ENCODE assay signal across 8 cellular contexts in genomic region chr4:138775890-138776289, GRCh38.
DNase-seq lines count a peak whose midpoint lies in the region; ATAC-seq and TF ChIP-seq lines count a peak whose summit lies in the region.

No MANE protein-coding gene starts in this region.

- H3K4me1 ChIP-seq in PC-9 (replicated peaks; ENCODE audit: insufficient read depth): 0 out of 2 replicates have a peak, but pooled peaks cover 7% of the 10 kb centered on the region
- H3K4me1 ChIP-seq in esophagus muscularis mucosa: no peaks in the 10 kb centered on the region

- CTCF ChIA-PET in PC-9 (lab: Charles Lee): no interaction called here

- H3K9me2 ChIP-seq in PC-9 (ENCODE audit: insufficient read depth) (no peaks in the 10 kb centered on the region), neural cell (ENCODE audit: insufficient read depth, low read length) (no peaks in the 10 kb centered on the region)

- ATAC-seq in GM19025 (IDR thresholded peaks at IDR 0.05; ENCODE audit: low read depth, unreplicated experiment) (peak; percentile 84), HG02981 (IDR thresholded peaks at IDR 0.05; ENCODE audit: unreplicated experiment) (peak; percentile 72)

- H3K27ac ChIP-seq in PC-9: no peak overlapping the region
- no peak overlapping the region for H3K27ac ChIP-seq in neural cell (ENCODE audit: low read length)
- no peak overlapping the region for H3K27ac ChIP-seq in esophagus muscularis mucosa (replicated peaks in 1 of 4)

- no peaks in the 10 kb centered on the region for H3F3A ChIP-seq in PC-9 (ENCODE audit: insufficient read depth, low read depth)
- no peaks in the 10 kb centered on the region for H3F3A ChIP-seq in neural cell (ENCODE audit: insufficient read depth, low read length, poor library complexity, severe bottlenecking)

- no TSS peak for BruUV-seq in PC-9 (replicated peaks; lab: Mats Ljungman, UMichigan)

- TF ChIP-seq EP300 in neural cell (conservative IDR thresholded peaks at IDR 0.05; ENCODE audit: poor library complexity, severe bottlenecking) (no peak), esophagus muscularis mucosa (IDR thresholded peaks at IDR 0.05) (no peak)

- intact Hi-C loops in PC-9 (cut with micrococcal nuclease; ENCODE audit: unreplicated experiment): no loop called here
- intact Hi-C loops in esophagus muscularis mucosa (cut with DNase I): no loop called here

- TF ChIP-seq POLR2A in esophagus muscularis mucosa (IDR thresholded peaks at IDR 0.05; ENCODE audit: low read depth): no peak

- DNase-seq in PC-9 (no peak), esophagus muscularis mucosa (ENCODE audit: extremely low spot score) (no peak), kidney glomerular epithelial cell (lab: John Stamatoyannopoulos, UW) (no peak)
- no peak for DNase-seq in NK-92 treated with Interleukin-12 subunit alpha and Interleukin-12 subunit beta, amount 100 ng/mL, for 24 hours (lab: John Stamatoyannopoulos, UW)
- no peak for DNase-seq in activated T-cell treated with anti-CD3 and anti-CD28 coated beads, Interleukin-2, amount 50 U/mL, for 1 hour

- no peaks in the 10 kb centered on the region for H4K20me1 ChIP-seq in PC-9 (ENCODE audit: insufficient read depth)
- H4K20me1 ChIP-seq in neural cell (ENCODE audit: insufficient read depth): no peaks in the 10 kb centered on the region

- no peak overlapping the region for H3K9ac ChIP-seq in neural cell (ENCODE audit: low read length)

- H3K79me2 ChIP-seq in PC-9 (ENCODE audit: low read depth) (no peaks in the 10 kb centered on the region), neural cell (replicated peaks; ENCODE audit: insufficient read depth, low read length) (no peaks in the 10 kb centered on the region)

- H3K9me3 ChIP-seq in PC-9 (ENCODE audit: insufficient read depth, low read depth) (no peaks in the 10 kb centered on the region), neural cell (ENCODE audit: low read length) (no peaks in the 10 kb centered on the region), esophagus muscularis mucosa (no peaks in the 10 kb centered on the region)

- TF ChIP-seq CTCF in PC-9 (conservative IDR thresholded peaks at IDR 0.05) (no peak), neural cell (IDR thresholded peaks at IDR 0.05; ENCODE audit: poor library complexity, severe bottlenecking) (no peak), esophagus muscularis mucosa (IDR thresholded peaks at IDR 0.05) (no peak)

- 44% methylated on average over 6 of the region's 6 CpGs for WGBS in esophagus muscularis mucosa

- H3K27me3 ChIP-seq in PC-9 (ENCODE audit: insufficient read depth, low read depth) (no peaks in the 10 kb centered on the region), neural cell (ENCODE audit: insufficient read depth, low read depth, low read length) (no peaks in the 10 kb centered on the region), esophagus muscularis mucosa (no peaks in the 10 kb centered on the region)

- H3K4me3 ChIP-seq in PC-9 (no peak overlapping the region), neural cell (ENCODE audit: low read length) (peak overlapping the region; percentile 32), esophagus muscularis mucosa (no peak overlapping the region)

- peak overlapping the region; percentile 72; the same call in 1 of the 2 replicates for H2AFZ ChIP-seq in PC-9
- no peak overlapping the region for H2AFZ ChIP-seq in neural cell (ENCODE audit: low read depth, low read length)

- H3K4me2 ChIP-seq in PC-9 (peak overlapping the region; percentile 51), neural cell (ENCODE audit: low read length) (no peak overlapping the region)

- TF ChIP-seq RAD21 in neural cell (conservative IDR thresholded peaks at IDR 0.05): no peak

- POLR2A ChIA-PET in PC-9 (lab: Charles Lee; ENCODE audit: unreplicated experiment): no interaction called here

- H3K36me3 ChIP-seq in PC-9 (ENCODE audit: low read depth) (no peaks in the 10 kb centered on the region), neural cell (ENCODE audit: insufficient read depth, low read length) (no peaks in the 10 kb centered on the region), esophagus muscularis mucosa (no peaks in the 10 kb centered on the region)

TF ChIP-seq in neural cell, 6 proteins besides CTCF, POLR2A, EP300 and RAD21:
- TF ChIP-seq MXI1 (conservative IDR thresholded peaks at IDR 0.05; ENCODE audit: poor library complexity, severe bottlenecking): no peak
- no peak for TF ChIP-seq EZH2 (IDR thresholded peaks at IDR 0.05; ENCODE audit: borderline replicate concordance, insufficient read depth, low read length, poor library complexity, severe bottlenecking)
- no peak for TF ChIP-seq TAF1 (IDR thresholded peaks at IDR 0.05; ENCODE audit: low read depth)
- no peak for TF ChIP-seq SMC3 (conservative IDR thresholded peaks at IDR 0.05; ENCODE audit: poor library complexity)
- TF ChIP-seq POLR2AphosphoS5 (IDR thresholded peaks at IDR 0.05): no peak
- TF ChIP-seq, protein P1, sequence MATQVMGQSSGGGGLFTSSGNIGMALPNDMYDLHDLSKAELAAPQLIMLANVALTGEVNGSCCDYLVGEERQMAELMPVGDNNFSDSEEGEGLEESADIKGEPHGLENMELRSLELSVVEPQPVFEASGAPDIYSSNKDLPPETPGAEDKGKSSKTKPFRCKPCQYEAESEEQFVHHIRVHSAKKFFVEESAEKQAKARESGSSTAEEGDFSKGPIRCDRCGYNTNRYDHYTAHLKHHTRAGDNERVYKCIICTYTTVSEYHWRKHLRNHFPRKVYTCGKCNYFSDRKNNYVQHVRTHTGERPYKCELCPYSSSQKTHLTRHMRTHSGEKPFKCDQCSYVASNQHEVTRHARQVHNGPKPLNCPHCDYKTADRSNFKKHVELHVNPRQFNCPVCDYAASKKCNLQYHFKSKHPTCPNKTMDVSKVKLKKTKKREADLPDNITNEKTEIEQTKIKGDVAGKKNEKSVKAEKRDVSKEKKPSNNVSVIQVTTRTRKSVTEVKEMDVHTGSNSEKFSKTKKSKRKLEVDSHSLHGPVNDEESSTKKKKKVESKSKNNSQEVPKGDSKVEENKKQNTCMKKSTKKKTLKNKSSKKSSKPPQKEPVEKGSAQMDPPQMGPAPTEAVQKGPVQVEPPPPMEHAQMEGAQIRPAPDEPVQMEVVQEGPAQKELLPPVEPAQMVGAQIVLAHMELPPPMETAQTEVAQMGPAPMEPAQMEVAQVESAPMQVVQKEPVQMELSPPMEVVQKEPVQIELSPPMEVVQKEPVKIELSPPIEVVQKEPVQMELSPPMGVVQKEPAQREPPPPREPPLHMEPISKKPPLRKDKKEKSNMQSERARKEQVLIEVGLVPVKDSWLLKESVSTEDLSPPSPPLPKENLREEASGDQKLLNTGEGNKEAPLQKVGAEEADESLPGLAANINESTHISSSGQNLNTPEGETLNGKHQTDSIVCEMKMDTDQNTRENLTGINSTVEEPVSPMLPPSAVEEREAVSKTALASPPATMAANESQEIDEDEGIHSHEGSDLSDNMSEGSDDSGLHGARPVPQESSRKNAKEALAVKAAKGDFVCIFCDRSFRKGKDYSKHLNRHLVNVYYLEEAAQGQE (IDR thresholded peaks at IDR 0.05; ENCODE audit: borderline replicate concordance): no peak
TF ChIP-seq in neural cell: peak in this region for 0.
